In the genomic region with DNA sequence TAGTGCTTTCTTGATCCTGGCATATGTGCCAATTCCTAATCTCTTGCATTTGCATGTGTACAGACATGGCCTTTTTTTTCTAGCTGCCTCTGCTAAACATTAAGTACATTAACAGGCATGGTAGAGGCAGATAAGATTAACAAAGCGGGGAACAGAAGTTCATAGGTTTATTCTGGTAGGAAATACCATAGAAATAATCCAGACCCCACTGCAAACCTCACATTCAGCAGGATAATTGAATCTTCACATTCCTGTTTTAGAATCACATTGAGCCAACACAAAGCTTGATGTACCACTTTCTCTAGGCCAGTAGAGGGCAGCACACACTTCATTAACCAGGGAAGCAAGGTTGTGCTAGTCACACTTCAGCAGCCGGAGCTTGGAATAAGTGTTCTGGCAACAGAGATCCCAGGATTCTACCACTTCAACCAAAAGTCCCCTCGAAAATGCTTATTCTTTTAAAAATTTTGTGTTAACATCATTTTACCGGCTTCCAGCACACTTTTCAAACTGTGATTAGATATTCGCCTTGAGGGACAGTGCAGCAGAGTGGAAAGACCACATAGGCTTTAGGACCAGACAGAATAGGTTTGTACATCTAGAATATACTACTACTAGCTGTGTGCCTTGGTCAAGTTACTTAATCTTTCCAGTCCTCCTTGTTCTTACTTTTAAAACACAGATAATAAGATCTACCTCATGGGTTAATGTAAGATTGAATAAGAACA, we compare ENCODE assay signal across 9 cellular contexts.
DNase-seq lines count a peak whose midpoint lies in the region; ATAC-seq and TF ChIP-seq lines count a peak whose summit lies in the region.
"Had no signal": no experiment of that assay in that cellular context is flagged by ENCODE, and none has a peak within 500 bp of the region (broad histone marks: within the 10 kb centered on the region; RNA-seq: fewer than 3 reads in every experiment).

No MANE protein-coding gene starts in this region.

- no peaks in the 10 kb centered on the region for H3K36me3 Mint-ChIP-seq in activated naive CD4-positive, alpha-beta T cell treated with anti-CD3 and anti-CD28 coated beads, Interleukin-2, amount 10 ng/mL, durations not matched to agents 7 days and 5 days
- no peaks in the 10 kb centered on the region for H3K36me3 Mint-ChIP-seq in type B pancreatic cell
- H3K36me3 Mint-ChIP-seq: natural killer cell treated with Interleukin-12 subunit alpha and Interleukin-12 subunit beta and Interleukin-15 and Interleukin-18, amount 100 ng/mL, for 72 hours had no signal

- H3K9me2 ChIP-seq in HCT116 (ENCODE audit: insufficient read depth) (no peaks in the 10 kb centered on the region), PC-3 (replicated peaks; ENCODE audit: low read length) (no peaks in the 10 kb centered on the region)

- H3K27ac ChIP-seq in HCT116 (ENCODE audit: low read depth, low read length) (no peak overlapping the region), PC-3 (ENCODE audit: low read length) (no peak overlapping the region), liver (ENCODE audit: low read depth in 1 of 2, low read length in 2 of 2) (no peak overlapping the region)

- peak; percentile 55 for TF ChIP-seq RAD21 in HCT116 (IDR thresholded peaks at IDR 0.05; ENCODE audit: low read depth)
- TF ChIP-seq RAD21 in liver (IDR thresholded peaks at IDR 0.05) = peak; percentile 94 to 96

- H3K4me2 ChIP-seq in HCT116 (ENCODE audit: low read length) (no peak overlapping the region), PC-3 (ENCODE audit: low read length) (peak overlapping the region; percentile 16)

- intact Hi-C loops in HCT116 (cut with micrococcal nuclease) = no loop called here
- intact Hi-C loops in PC-3 (cut with micrococcal nuclease) = loop anchor here (1.0 to 10.0 kb wide), 5 partner anchors 145 to 574 kb away; no protein-coding TSS in a partner anchor

- H3K4me1 Mint-ChIP-seq in activated naive CD4-positive, alpha-beta T cell treated with anti-CD3 and anti-CD28 coated beads, Interleukin-2, amount 10 ng/mL, durations not matched to agents 7 days and 5 days = no peaks in the 10 kb centered on the region
- peaks cover 5% of the 10 kb centered on the region for H3K4me1 Mint-ChIP-seq in type B pancreatic cell (ENCODE audit: unreplicated experiment)

- RAD21 ChIA-PET in HCT116 (lab: Charles Lee; ENCODE audit: low non-redundant PET in 1 of 2, low total read pairs in 2 of 2, uncharacterized antibody in 2 of 2, unreplicated experiment in 2 of 2) = interaction anchor here in 1 of 2 experiments (1.0 kb wide), 1 partner anchor 145 kb away, joined by 3 read pairs; no protein-coding TSS in a partner anchor

- peak; percentile 38 for DNase-seq in activated naive CD4-positive, alpha-beta T cell treated with anti-CD3 and anti-CD28 coated beads, Interleukin-2, amount 10 ng/mL, durations not matched to agents 7 days and 5 days
- DNase-seq in activated naive CD4-positive, alpha-beta T cell treated with Interleukin-2 at 50 U/mL for 16 hours = no peak
- peak; percentile 28 for DNase-seq in HCT116 (ENCODE audit: low read depth, low spot score)
- DNase-seq in LNCaP clone FGC (ENCODE audit: low read depth) = peak; percentile 21
- DNase-seq in PC-3 = peak; percentile 83
- peak; percentile 84 for DNase-seq in dermis blood vessel endothelial cell
- no peak for DNase-seq in type B pancreatic cell (ENCODE audit: extremely low spot score, unreplicated experiment)

- H3K27me3 Mint-ChIP-seq in activated naive CD4-positive, alpha-beta T cell treated with anti-CD3 and anti-CD28 coated beads, Interleukin-2, amount 10 ng/mL, durations not matched to agents 7 days and 5 days = no peaks in the 10 kb centered on the region
- H3K27me3 Mint-ChIP-seq in type B pancreatic cell = no peaks in the 10 kb centered on the region
- H3K27me3 Mint-ChIP-seq: natural killer cell treated with Interleukin-12 subunit alpha and Interleukin-12 subunit beta and Interleukin-15 and Interleukin-18, amount 100 ng/mL, for 72 hours had no signal

- ATAC-seq in HCT116 (peak; percentile 77), PC-3 (peak; percentile 93)

- POLR2A ChIA-PET in HCT116 (lab: Charles Lee) = no interaction called here
- POLR2A ChIA-PET in PC-3 (lab: Charles Lee; ENCODE audit: unreplicated experiment) = no interaction called here

- no peak for TF ChIP-seq POLR2A in HCT116 (IDR thresholded peaks at IDR 0.05; ENCODE audit: borderline replicate concordance, extremely low read depth, insufficient read depth, insufficient read length)

- CTCF ChIA-PET in activated naive CD4-positive, alpha-beta T cell treated with anti-CD3 and anti-CD28 coated beads, Interleukin-2, amount 10 ng/mL, durations not matched to agents 7 days and 5 days (lab: Charles Lee) = interaction anchor here (0.7 to 1.2 kb wide), 4 partner anchors 44 to 583 kb away, joined by 3 to 4 read pairs (median 3); no protein-coding TSS in a partner anchor
- CTCF ChIA-PET in HCT116 (lab: Charles Lee) (interaction anchor here (1.0 to 2.6 kb wide), 9 partner anchors 9 to 599 kb away, joined by 3 to 26 read pairs (median 5); no protein-coding TSS in a partner anchor), PC-3 (lab: Charles Lee) (interaction anchor here (0.5 to 1.6 kb wide), 8 partner anchors 8 to 1554 kb away, joined by 3 to 17 read pairs (median 4); no protein-coding TSS in a partner anchor)

- H3K27me3 ChIP-seq in HCT116 (ENCODE audit: insufficient read depth, low read length) (no peaks in the 10 kb centered on the region), PC-3 (ENCODE audit: low read length) (no peaks in the 10 kb centered on the region), liver (ENCODE audit: control insufficient read depth in 4 of 4, insufficient read depth in 4 of 4, low read length in 3 of 4) (no peaks in the 10 kb centered on the region)

- H3K4me1 ChIP-seq in HCT116 (ENCODE audit: control insufficient read depth in 1 of 2, insufficient read depth in 2 of 2, low read length in 2 of 2) (no peaks in the 10 kb centered on the region), PC-3 (ENCODE audit: insufficient read depth, low read length) (peaks cover 11% of the 10 kb centered on the region), liver (ENCODE audit: control insufficient read depth in 4 of 4, insufficient read depth in 4 of 4, low read length in 3 of 4) (peaks cover 0 to 3% (median 3%) of the 10 kb centered on the region in 4 donors)

- H3F3A ChIP-seq in PC-3 (ENCODE audit: low read length, unreplicated experiment) = no peaks in the 10 kb centered on the region

- BruUV-seq in HCT116 (replicated peaks; lab: Mats Ljungman, UMichigan) (no TSS peak), PC-3 (replicated peaks; lab: Mats Ljungman, UMichigan) (no TSS peak)

- no peaks in the 10 kb centered on the region for H3K9me3 Mint-ChIP-seq in activated naive CD4-positive, alpha-beta T cell treated with anti-CD3 and anti-CD28 coated beads, Interleukin-2, amount 10 ng/mL, durations not matched to agents 7 days and 5 days
- H3K9me3 Mint-ChIP-seq in type B pancreatic cell = no peaks in the 10 kb centered on the region
- H3K9me3 Mint-ChIP-seq: natural killer cell treated with Interleukin-12 subunit alpha and Interleukin-12 subunit beta and Interleukin-15 and Interleukin-18, amount 100 ng/mL, for 72 hours had no signal

- TF ChIP-seq CTCF in HCT116 (IDR thresholded peaks at IDR 0.05 in 2 of 3, conservative IDR thresholded peaks at IDR 0.05 in 1 of 3; ENCODE audit: borderline replicate concordance in 1 of 3, insufficient read depth in 1 of 3, low read depth in 2 of 3, low read length in 2 of 3) (peak in 2 of 3 experiments; percentile 68 to 78; a peak in 4 of 6 replicates), LNCaP clone FGC (IDR thresholded peaks at IDR 0.05; ENCODE audit: control insufficient read depth, extremely low read depth, insufficient read depth) (peak; percentile 95), PC-3 (conservative IDR thresholded peaks at IDR 0.05; ENCODE audit: low read depth, low read length) (peak; percentile 87), liver (IDR thresholded peaks at IDR 0.05; ENCODE audit: low read depth, low read length, missing input control) (peak; percentile 86), type B pancreatic cell (conservative IDR thresholded peaks at IDR 0.05) (peak; percentile 96)

- H2AFZ ChIP-seq in HCT116 (ENCODE audit: low read depth, low read length, poor library complexity, severe bottlenecking) (no peak overlapping the region), PC-3 (ENCODE audit: low read length) (no peak overlapping the region)

- no peaks in the 10 kb centered on the region for H3K79me2 ChIP-seq in HCT116 (ENCODE audit: insufficient read depth, low read length)
- H3K79me2 ChIP-seq in PC-3 (ENCODE audit: low read length) = no peaks in the 10 kb centered on the region

- H3K36me3 ChIP-seq in HCT116 (ENCODE audit: control insufficient read depth in 1 of 2, insufficient read depth in 2 of 2, low read length in 2 of 2) (no peaks in the 10 kb centered on the region), PC-3 (ENCODE audit: low read depth, low read length) (no peaks in the 10 kb centered on the region), liver (ENCODE audit: control insufficient read depth in 4 of 4, insufficient read depth in 3 of 4, low read depth in 1 of 4, low read length in 3 of 4) (no peaks in the 10 kb centered on the region)

- 22% methylated on average over 5 of the region's 5 CpGs for WGBS in liver

- H3K27ac Mint-ChIP-seq in activated naive CD4-positive, alpha-beta T cell treated with anti-CD3 and anti-CD28 coated beads, Interleukin-2, amount 10 ng/mL, durations not matched to agents 7 days and 5 days = no peak overlapping the region
- peak overlapping the region; percentile 4 for H3K27ac Mint-ChIP-seq in type B pancreatic cell
- H3K27ac Mint-ChIP-seq: natural killer cell treated with Interleukin-12 subunit alpha and Interleukin-12 subunit beta and Interleukin-15 and Interleukin-18, amount 100 ng/mL, for 72 hours had no signal

- H3K4me3 ChIP-seq in HCT116 (replicated peaks in 1 of 2; ENCODE audit: low read depth in 1 of 2, low read length in 2 of 2) = no peak overlapping the region
- no peak overlapping the region for H3K4me3 ChIP-seq in LNCaP clone FGC (ENCODE audit: low read depth, low read length)
- no peak overlapping the region for H3K4me3 ChIP-seq in PC-3 (ENCODE audit: low read length)
- H3K4me3 ChIP-seq in liver (ENCODE audit: low read depth in 1 of 3, low read length in 3 of 3) = no peak overlapping the region

- H3K4me3 Mint-ChIP-seq in activated naive CD4-positive, alpha-beta T cell treated with anti-CD3 and anti-CD28 coated beads, Interleukin-2, amount 10 ng/mL, durations not matched to agents 7 days and 5 days = no peak overlapping the region
- H3K4me3 Mint-ChIP-seq in type B pancreatic cell = no peak overlapping the region
- H3K4me3 Mint-ChIP-seq: natural killer cell treated with Interleukin-12 subunit alpha and Interleukin-12 subunit beta and Interleukin-15 and Interleukin-18, amount 100 ng/mL, for 72 hours had no signal

- H3K9me3 ChIP-seq in HCT116 (ENCODE audit: control insufficient read depth in 1 of 2, insufficient read depth in 1 of 2, low read depth in 1 of 2, low read length in 2 of 2) (no peaks in the 10 kb centered on the region), PC-3 (ENCODE audit: low read length) (no peaks in the 10 kb centered on the region), liver (ENCODE audit: control insufficient read depth in 4 of 4, low read length in 3 of 4) (peaks cover 0 to 2% (median 0%) of the 10 kb centered on the region in 4 donors)

- H3K9ac ChIP-seq in HCT116 (ENCODE audit: low read length) (no peak overlapping the region), PC-3 (ENCODE audit: low read length) (no peak overlapping the region), liver (ENCODE audit: low read depth in 1 of 2, low read length in 2 of 2) (peak overlapping the region in 1 of 2 donors; percentile 9)

- H4K20me1 ChIP-seq in HCT116 (ENCODE audit: insufficient read depth) (no peaks in the 10 kb centered on the region), PC-3 (ENCODE audit: low read length) (no peaks in the 10 kb centered on the region)

Comparison
In these comparisons a context has a peak if more than half of its experiments do, and no peak if none do; other contexts are left out.
1. DNase-seq: peak in activated naive CD4-positive, alpha-beta T cell treated with anti-CD3 and anti-CD28 coated beads, Interleukin-2, amount 10 ng/mL, durations not matched to agents 7 days and 5 days (single experiment), HCT116 (single experiment), LNCaP clone FGC (single experiment), PC-3 (single experiment) and dermis blood vessel endothelial cell (single experiment); none in activated naive CD4-positive, alpha-beta T cell treated with Interleukin-2 at 50 U/mL for 16 hours (single experiment) and type B pancreatic cell (single experiment).
2. Peak in every context shown above with its lines, with median percentiles within 50 percentile points of each other: CTCF ChIP-seq.